Comparison of ENCODE assay signal across 8 cellular contexts in the genomic region with DNA sequence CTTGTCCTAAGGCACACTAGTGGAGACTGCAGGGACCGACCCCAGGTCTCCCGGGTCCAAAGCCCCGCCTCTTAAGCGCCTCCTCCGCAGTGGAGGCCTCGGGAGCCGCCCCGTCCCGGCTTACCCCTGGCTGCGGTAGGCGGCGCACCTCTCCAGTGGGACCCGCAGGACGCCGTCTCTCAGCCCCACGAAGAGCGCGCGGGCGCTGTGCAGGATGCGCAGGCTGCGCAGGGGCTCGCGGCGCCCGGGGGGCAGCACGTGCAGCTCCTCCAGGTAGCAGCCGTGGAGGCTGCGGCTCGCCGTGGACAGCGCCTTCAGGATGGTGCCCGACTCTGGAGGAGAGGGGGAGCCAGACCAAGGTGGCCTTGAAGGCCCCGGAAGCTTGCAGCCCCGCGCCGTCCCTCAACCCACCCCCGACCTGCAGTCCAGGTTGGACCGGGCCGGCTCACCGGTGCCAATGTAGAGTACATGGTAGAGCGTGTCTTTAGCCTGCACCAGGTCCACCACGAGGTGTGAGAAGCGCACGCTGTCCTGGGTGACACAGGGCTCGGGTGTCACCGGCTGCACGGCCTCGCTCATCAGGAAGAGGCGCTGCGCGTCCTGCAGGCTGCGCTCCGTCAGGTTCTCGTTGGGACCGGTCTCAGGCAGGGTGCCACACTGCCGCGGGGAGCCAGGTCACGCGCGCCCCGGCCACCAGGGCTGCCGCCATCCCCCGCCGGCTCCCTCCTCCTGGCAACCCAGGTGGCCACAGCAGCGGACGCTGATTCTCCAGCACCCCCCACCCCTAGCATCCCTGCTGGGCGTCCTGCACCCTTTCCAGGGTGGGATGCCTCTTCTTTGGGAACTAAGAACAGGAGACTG.
DNase-seq lines count a peak whose midpoint lies in the region; ATAC-seq and TF ChIP-seq lines count a peak whose summit lies in the region.

No MANE protein-coding gene starts in this region.

- POLR2A ChIA-PET in PC-9 (lab: Charles Lee; ENCODE audit: unreplicated experiment), result no interaction called here

- CTCF ChIA-PET in PC-9 (lab: Charles Lee), result no interaction called here

- TF ChIP-seq CTCF in PC-9 (conservative IDR thresholded peaks at IDR 0.05), result 0 out of 2 replicates have a peak, but pooled peaks have one; percentile 17

- H3K4me3 Mint-ChIP-seq in stimulated activated memory B cell treated with anti-CD40 and anti-IgM and Interleukin-4, amounts not matched to agents 10 μg/mL and 1 μg/mL and 100 μg/mL, for 72 hours, result peak overlapping the region; percentile 45

- no CpG with 5 or more reads among the region's 68 CpGs for WGBS in iPS DF 6.9 (ENCODE audit: insufficient coverage, insufficient read length)

- DNase-seq in Right ventricle myocardium inferior (ENCODE audit: missing footprints) (no peak), Right ventricle myocardium superior (no peak), PC-9 (no peak), iPS DF 6.9 (ENCODE audit: low read depth, low spot score) (no peak), globus pallidus (ENCODE audit: low spot score) (no peak), MV-4-11 (lab: John Stamatoyannopoulos, UW) (no peak)

- no peaks in the 10 kb centered on the region for H3K79me2 ChIP-seq in PC-9 (ENCODE audit: low read depth)

- peak overlapping the region; percentile 47 for H3K4me2 ChIP-seq in PC-9

- H3K9me3 ChIP-seq in PC-9 (ENCODE audit: insufficient read depth, low read depth) (no peaks in the 10 kb centered on the region), iPS DF 6.9 (ENCODE audit: control insufficient read depth, insufficient read depth, low read length) (no peaks in the 10 kb centered on the region)

- ATAC-seq in Right ventricle myocardium inferior, result peak; percentile 18
- ATAC-seq in Right ventricle myocardium superior (ENCODE audit: poor library complexity), result no peak
- ATAC-seq in stimulated activated memory B cell treated with anti-CD40 and anti-IgM and Interleukin-4, amounts not matched to agents 10 μg/mL and 1 μg/mL and 100 μg/mL, for 72 hours, result peak; percentile 54
- no peak for ATAC-seq in GM21526 (IDR thresholded peaks at IDR 0.05; ENCODE audit: low FRiP score, unreplicated experiment)

- no peaks in the 10 kb centered on the region for H3F3A ChIP-seq in PC-9 (ENCODE audit: insufficient read depth, low read depth)

- no peaks in the 10 kb centered on the region for H3K9me3 Mint-ChIP-seq in stimulated activated memory B cell treated with anti-CD40 and anti-IgM and Interleukin-4, amounts not matched to agents 10 μg/mL and 1 μg/mL and 100 μg/mL, for 72 hours

- H3K27me3 ChIP-seq in PC-9 (ENCODE audit: insufficient read depth, low read depth), result 0 out of 2 replicates have a peak, but pooled peaks cover 6% of the 10 kb centered on the region
- H3K27me3 ChIP-seq in iPS DF 6.9 (ENCODE audit: control insufficient read depth, insufficient read depth, low read length), result peaks cover 5% of the 10 kb centered on the region; the same call in 1 of the 2 replicates

- no peaks in the 10 kb centered on the region for H3K9me2 ChIP-seq in PC-9 (ENCODE audit: insufficient read depth)

- H3K27ac ChIP-seq in PC-9 (no peak overlapping the region), iPS DF 6.9 (ENCODE audit: low read length) (no peak overlapping the region)

- intact Hi-C loops in Right ventricle myocardium inferior (cut with DNase I) (no loop called here), Right ventricle myocardium superior (cut with DNase I) (no loop called here), PC-9 (cut with micrococcal nuclease; ENCODE audit: unreplicated experiment) (no loop called here)

- BruUV-seq in PC-9 (replicated peaks; lab: Mats Ljungman, UMichigan), result no TSS peak

- H2AFZ ChIP-seq in PC-9, result no peak overlapping the region

- no peak overlapping the region for H3K27ac Mint-ChIP-seq in stimulated activated memory B cell treated with anti-CD40 and anti-IgM and Interleukin-4, amounts not matched to agents 10 μg/mL and 1 μg/mL and 100 μg/mL, for 72 hours

- H4K20me1 ChIP-seq in PC-9 (ENCODE audit: insufficient read depth), result no peaks in the 10 kb centered on the region

- peaks cover under 1% of the 10 kb centered on the region for H3K4me1 Mint-ChIP-seq in stimulated activated memory B cell treated with anti-CD40 and anti-IgM and Interleukin-4, amounts not matched to agents 10 μg/mL and 1 μg/mL and 100 μg/mL, for 72 hours

- H3K36me3 ChIP-seq in PC-9 (ENCODE audit: low read depth), result no peaks in the 10 kb centered on the region
- H3K36me3 ChIP-seq in iPS DF 6.9 (ENCODE audit: control insufficient read depth, insufficient read depth, low read length), result no peaks in the 10 kb centered on the region

- H3K27me3 Mint-ChIP-seq in stimulated activated memory B cell treated with anti-CD40 and anti-IgM and Interleukin-4, amounts not matched to agents 10 μg/mL and 1 μg/mL and 100 μg/mL, for 72 hours, result peaks cover 27% of the 10 kb centered on the region

- H3K4me3 ChIP-seq in PC-9, result no peak overlapping the region
- peak overlapping the region; percentile 63; the same call in 1 of the 2 replicates for H3K4me3 ChIP-seq in iPS DF 6.9 (ENCODE audit: low read length)

- no peaks in the 10 kb centered on the region; the same call in 1 of the 2 replicates for H3K4me1 ChIP-seq in PC-9 (replicated peaks; ENCODE audit: insufficient read depth)
- H3K4me1 ChIP-seq in iPS DF 6.9 (ENCODE audit: control insufficient read depth, insufficient read depth, low read length), result peaks cover 2% of the 10 kb centered on the region

- no peaks in the 10 kb centered on the region for H3K36me3 Mint-ChIP-seq in stimulated activated memory B cell treated with anti-CD40 and anti-IgM and Interleukin-4, amounts not matched to agents 10 μg/mL and 1 μg/mL and 100 μg/mL, for 72 hours

Comparison
In these comparisons a context has a peak if more than half of its experiments do, and no peak if none do; other contexts are left out.
1. ATAC-seq: peak in Right ventricle myocardium inferior (single experiment) and stimulated activated memory B cell treated with anti-CD40 and anti-IgM and Interleukin-4, amounts not matched to agents 10 μg/mL and 1 μg/mL and 100 μg/mL, for 72 hours (single experiment); none in Right ventricle myocardium superior (single experiment) and GM21526 (single experiment).